Comparison of ENCODE assay signal across 29 cellular contexts in genomic region chr16:47877166-47877565, GRCh38.
"Had no signal": no experiment of that assay in that cellular context is flagged by ENCODE, and none has a peak within 500 bp of the region (broad histone marks: within the 10 kb centered on the region; RNA-seq: fewer than 3 reads in every experiment).

No MANE protein-coding gene starts in this region.

- H3K36me3 Mint-ChIP-seq: activated CD4-positive, alpha-beta memory T cell treated with anti-CD3 and anti-CD28 coated beads for 36 hours; activated CD8-positive, alpha-beta memory T cell treated with anti-CD3 and anti-CD28 coated beads, Interleukin-2, amount 10 ng/mL, durations not matched to agents 7 days and 5 days; activated naive CD4-positive, alpha-beta T cell treated with anti-CD3 and anti-CD28 coated beads, Interleukin-2, amount 10 ng/mL, durations not matched to agents 7 days and 5 days; activated naive CD4-positive, alpha-beta T cell treated with anti-CD3 and anti-CD28 coated beads, Interleukin-2, amount 50 U/mL, for 72 hours; activated naive CD8-positive, alpha-beta T cell treated with anti-CD3 and anti-CD28 coated beads, Interleukin-2, amount 10 ng/mL, durations not matched to agents 7 days and 5 days; brain had no signal

- H3K27me3 Mint-ChIP-seq: activated CD4-positive, alpha-beta memory T cell treated with anti-CD3 and anti-CD28 coated beads for 36 hours; activated CD4-positive, alpha-beta T cell treated with anti-CD3 and anti-CD28 coated beads, Interleukin-2, amount 10 ng/mL, durations not matched to agents 24 days and 14 days; activated CD8-positive, alpha-beta memory T cell treated with anti-CD3 and anti-CD28 coated beads, Interleukin-2, amount 10 ng/mL, durations not matched to agents 7 days and 5 days; activated naive CD4-positive, alpha-beta T cell treated with anti-CD3 and anti-CD28 coated beads, Interleukin-2, amount 10 ng/mL, durations not matched to agents 7 days and 5 days; activated naive CD8-positive, alpha-beta T cell treated with anti-CD3 and anti-CD28 coated beads, Interleukin-2, amount 10 ng/mL, durations not matched to agents 7 days and 5 days; activated T-cell treated with anti-CD3 and anti-CD28 coated beads, Interleukin-2, amount 50 U/mL, for 24 hours; brain; dendritic cell treated with granulocyte-macrophage colony-stimulating factor and Interleukin-4, amounts not matched to agents 40 ng/mL and 50 ng/mL, for 4 days had no signal

- H3K27ac Mint-ChIP-seq: activated CD4-positive, alpha-beta memory T cell treated with anti-CD3 and anti-CD28 coated beads for 36 hours; activated CD4-positive, alpha-beta T cell treated with anti-CD3 and anti-CD28 coated beads for 36 hours; activated CD4-positive, alpha-beta T cell treated with anti-CD3 and anti-CD28 coated beads, Interleukin-2, amount 10 ng/mL, durations not matched to agents 24 days and 14 days; activated CD8-positive, alpha-beta memory T cell treated with anti-CD3 and anti-CD28 coated beads, Interleukin-2, amount 10 ng/mL, durations not matched to agents 7 days and 5 days; activated CD8-positive, alpha-beta T cell treated with anti-CD3 and anti-CD28 coated beads, Interleukin-2, amount 10 ng/mL, durations not matched to agents 7 days and 5 days; activated naive CD4-positive, alpha-beta T cell treated with anti-CD3 and anti-CD28 coated beads, Interleukin-2, amount 10 ng/mL, durations not matched to agents 7 days and 5 days; activated naive CD4-positive, alpha-beta T cell treated with anti-CD3 and anti-CD28 coated beads, Interleukin-2, amount 50 U/mL, for 72 hours; activated naive CD8-positive, alpha-beta T cell treated with anti-CD3 and anti-CD28 coated beads, Interleukin-2, amount 10 ng/mL, durations not matched to agents 7 days and 5 days; activated T-cell treated with anti-CD3 and anti-CD28 coated beads, Interleukin-2, amount 50 U/mL, for 24 hours; activated T-cell treated with anti-CD3 and anti-CD28 coated beads, Interleukin-2, amount 50 U/mL, for 72 hours; brain; dendritic cell treated with granulocyte-macrophage colony-stimulating factor and Interleukin-4, amounts not matched to agents 40 ng/mL and 50 ng/mL, for 4 days; endodermal cell had no signal

- DNase-seq: activated CD4-positive, alpha-beta memory T cell treated with anti-CD3 and anti-CD28 coated beads for 36 hours; activated CD4-positive, alpha-beta T cell treated with anti-CD3 and anti-CD28 coated beads for 36 hours; activated CD4-positive, alpha-beta T cell treated with anti-CD3 and anti-CD28 coated beads, Interleukin-2, amount 10 ng/mL, durations not matched to agents 24 days and 14 days; activated CD4-positive, CD25-positive, alpha-beta regulatory T cell; activated CD4-positive, CD25-positive, alpha-beta regulatory T cell treated with anti-CD3 and anti-CD28 coated beads, Interleukin-2, amount 50 U/mL, for 72 hours; activated CD8-positive, alpha-beta memory T cell treated with anti-CD3 and anti-CD28 coated beads, Interleukin-2, amount 10 ng/mL, durations not matched to agents 7 days and 5 days; activated CD8-positive, alpha-beta memory T cell treated with anti-CD3 and anti-CD28 coated beads, Interleukin-2, amount 50 U/mL, for 4 hours; activated CD8-positive, alpha-beta T cell treated with anti-CD3 and anti-CD28 coated beads, Interleukin-2, amount 10 ng/mL, durations not matched to agents 7 days and 5 days; activated gamma-delta T cell; activated naive CD4-positive, alpha-beta T cell; activated naive CD4-positive, alpha-beta T cell treated with anti-CD3 and anti-CD28 coated beads, Interleukin-2, amount 10 ng/mL, durations not matched to agents 7 days and 5 days; activated naive CD8-positive, alpha-beta T cell treated with anti-CD3 and anti-CD28 coated beads, Interleukin-2, amount 10 ng/mL, durations not matched to agents 7 days and 5 days; activated T-cell treated with anti-CD3 and anti-CD28 coated beads for 4 hours; activated T-cell treated with anti-CD3 and anti-CD28 coated beads, Interleukin-2, amount 50 U/mL, for 24 hours; activated T-cell treated with anti-CD3 and anti-CD28 coated beads, Interleukin-2, amount 50 U/mL, for 72 hours; dorsolateral prefrontal cortex; effector memory CD4-positive, alpha-beta T cell; endodermal cell; erythroblast; esophagus squamous epithelium; head of caudate nucleus; T-helper 2 cell had no signal

- H3K4me3 ChIP-seq: ascending aorta, breast epithelium, coronary artery, dorsolateral prefrontal cortex, esophagus squamous epithelium had no signal

- H3K9me3 Mint-ChIP-seq: activated CD4-positive, alpha-beta memory T cell treated with anti-CD3 and anti-CD28 coated beads for 36 hours; activated CD4-positive, alpha-beta T cell treated with anti-CD3 and anti-CD28 coated beads, Interleukin-2, amount 10 ng/mL, durations not matched to agents 24 days and 14 days; activated naive CD4-positive, alpha-beta T cell treated with anti-CD3 and anti-CD28 coated beads, Interleukin-2, amount 10 ng/mL, durations not matched to agents 7 days and 5 days; activated naive CD8-positive, alpha-beta T cell treated with anti-CD3 and anti-CD28 coated beads, Interleukin-2, amount 10 ng/mL, durations not matched to agents 7 days and 5 days; activated T-cell treated with anti-CD3 and anti-CD28 coated beads, Interleukin-2, amount 50 U/mL, for 24 hours; activated T-cell treated with anti-CD3 and anti-CD28 coated beads, Interleukin-2, amount 50 U/mL, for 72 hours; dendritic cell treated with granulocyte-macrophage colony-stimulating factor and Interleukin-4, amounts not matched to agents 40 ng/mL and 50 ng/mL, for 4 days; endodermal cell had no signal

- H3K4me1 ChIP-seq: ascending aorta, breast epithelium, esophagus squamous epithelium had no signal

- H3K4me3 Mint-ChIP-seq: activated CD4-positive, alpha-beta memory T cell treated with anti-CD3 and anti-CD28 coated beads for 36 hours; activated CD4-positive, alpha-beta T cell treated with anti-CD3 and anti-CD28 coated beads for 36 hours; activated CD4-positive, alpha-beta T cell treated with anti-CD3 and anti-CD28 coated beads, Interleukin-2, amount 10 ng/mL, durations not matched to agents 24 days and 14 days; activated CD8-positive, alpha-beta memory T cell treated with anti-CD3 and anti-CD28 coated beads, Interleukin-2, amount 10 ng/mL, durations not matched to agents 7 days and 5 days; activated CD8-positive, alpha-beta T cell treated with anti-CD3 and anti-CD28 coated beads, Interleukin-2, amount 10 ng/mL, durations not matched to agents 7 days and 5 days; activated naive CD4-positive, alpha-beta T cell treated with anti-CD3 and anti-CD28 coated beads, Interleukin-2, amount 10 ng/mL, durations not matched to agents 7 days and 5 days; activated naive CD8-positive, alpha-beta T cell treated with anti-CD3 and anti-CD28 coated beads, Interleukin-2, amount 10 ng/mL, durations not matched to agents 7 days and 5 days; activated T-cell treated with anti-CD3 and anti-CD28 coated beads, Interleukin-2, amount 50 U/mL, for 24 hours; activated T-cell treated with anti-CD3 and anti-CD28 coated beads, Interleukin-2, amount 50 U/mL, for 72 hours; brain; central memory CD8-positive, alpha-beta T cell; dendritic cell treated with granulocyte-macrophage colony-stimulating factor and Interleukin-4, amounts not matched to agents 40 ng/mL and 50 ng/mL, for 4 days; endodermal cell had no signal

- H3K9me3 ChIP-seq: ascending aorta, breast epithelium, esophagus squamous epithelium had no signal

- H3K36me3 ChIP-seq: ascending aorta, breast epithelium, esophagus squamous epithelium had no signal

- ATAC-seq: activated CD4-positive, alpha-beta T cell treated with anti-CD3 and anti-CD28 coated beads for 36 hours; activated CD8-positive, alpha-beta memory T cell treated with anti-CD3 and anti-CD28 coated beads, Interleukin-2, amount 10 ng/mL, durations not matched to agents 7 days and 5 days; activated CD8-positive, alpha-beta T cell treated with anti-CD3 and anti-CD28 coated beads, Interleukin-2, amount 10 ng/mL, durations not matched to agents 7 days and 5 days; activated naive CD4-positive, alpha-beta T cell treated with anti-CD3 and anti-CD28 coated beads, Interleukin-2, amount 50 U/mL, for 72 hours; activated T-cell treated with anti-CD3 and anti-CD28 coated beads, Interleukin-2, amount 50 U/mL, for 72 hours had no signal

- H3K27me3 ChIP-seq: ascending aorta, breast epithelium, dorsolateral prefrontal cortex, esophagus squamous epithelium had no signal

- H3K27ac ChIP-seq: ascending aorta, breast epithelium, coronary artery, dorsolateral prefrontal cortex, esophagus squamous epithelium had no signal

- H3K4me1 Mint-ChIP-seq: activated CD4-positive, alpha-beta T cell treated with anti-CD3 and anti-CD28 coated beads for 36 hours; activated CD4-positive, alpha-beta T cell treated with anti-CD3 and anti-CD28 coated beads, Interleukin-2, amount 10 ng/mL, durations not matched to agents 24 days and 14 days; activated CD8-positive, alpha-beta memory T cell treated with anti-CD3 and anti-CD28 coated beads, Interleukin-2, amount 10 ng/mL, durations not matched to agents 7 days and 5 days; activated naive CD4-positive, alpha-beta T cell treated with anti-CD3 and anti-CD28 coated beads, Interleukin-2, amount 10 ng/mL, durations not matched to agents 7 days and 5 days; activated naive CD8-positive, alpha-beta T cell treated with anti-CD3 and anti-CD28 coated beads, Interleukin-2, amount 10 ng/mL, durations not matched to agents 7 days and 5 days; central memory CD8-positive, alpha-beta T cell had no signal
